Comparison of ENCODE assay signal across 17 cellular contexts in the genomic region with DNA sequence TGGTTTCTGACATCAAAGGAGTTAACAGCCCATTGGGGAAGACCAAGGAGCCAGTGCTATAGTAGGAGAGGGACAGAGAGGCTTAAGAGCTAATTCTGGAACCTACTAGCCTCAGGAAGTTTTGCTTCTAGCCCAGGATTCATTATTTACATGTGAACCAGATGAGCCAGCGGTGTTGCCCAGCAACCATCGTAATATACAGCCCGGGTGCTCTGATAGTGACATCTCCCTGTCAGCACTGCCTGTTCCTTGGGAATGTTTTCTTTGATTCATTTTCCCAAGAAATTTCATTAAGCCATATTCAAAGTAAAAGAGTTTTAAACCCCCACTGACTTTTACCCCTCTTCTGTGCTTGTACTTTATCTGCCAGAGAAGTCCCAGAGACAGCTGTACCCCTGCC.
A peak's percentile ranks its signal among the peaks of the same experiment; 100 is the strongest.
DNase-seq lines count a peak whose midpoint lies in the region; ATAC-seq and TF ChIP-seq lines count a peak whose summit lies in the region.
"Had no signal": no experiment of that assay in that cellular context is flagged by ENCODE, and none has a peak within 500 bp of the region (broad histone marks: within the 10 kb centered on the region; RNA-seq: fewer than 3 reads in every experiment).

No MANE protein-coding gene starts in this region.

- no peaks in the 10 kb centered on the region for H4K20me1 ChIP-seq in GM23248 (ENCODE audit: insufficient read depth)

- no peaks in the 10 kb centered on the region; the same call in none of the 2 replicates for H3F3A ChIP-seq in GM23248 (ENCODE audit: insufficient read depth)

- TF ChIP-seq POLR2A in ovary (IDR thresholded peaks at IDR 0.05), result no peak

- no peak overlapping the region for H3K9ac ChIP-seq in GM23248

- 0 out of 2 replicates have a peak overlapping the region, but pooled peaks have one; percentile 19 for H2AFZ ChIP-seq in GM23248

- no peak for TF ChIP-seq EP300 in ovary (IDR thresholded peaks at IDR 0.05)

- WGBS in GM23248 (ENCODE audit: low coverage in 1 of 2, low lambda C conversion rate in 2 of 2, missing lambda C conversion rate in 2 of 2), 2 experiments, result 9 to 18% methylated on average over 3 of the region's 3 CpGs
- 50 to 70% (median 52%) methylated on average over 3 of the region's 3 CpGs for WGBS in ovary, 3 donors

- no peak for ATAC-seq in left ventricle myocardium superior
- ATAC-seq in GM21737 (IDR thresholded peaks at IDR 0.05; ENCODE audit: unreplicated experiment), result no peak
- ATAC-seq: Panc1, psoas muscle had no signal

- intact Hi-C loops in left ventricle myocardium superior (cut with micrococcal nuclease) (loop anchor here (5.0 kb wide), 1 partner anchor 771 kb away; no protein-coding TSS in a partner anchor), ovary (cut with DNase I) (loop anchor here (5.0 to 10.0 kb wide), 7 partner anchors 178 to 776 kb away; partner anchors contain the start of gene SAXO1 (in 1 of the 4))

- TF ChIP-seq CTCF in AG10803 (conservative IDR thresholded peaks at IDR 0.05; ENCODE audit: low read length), result no peak
- no peak for TF ChIP-seq CTCF in ovary (IDR thresholded peaks at IDR 0.05)

- H3K27ac ChIP-seq in GM23248 (no peak overlapping the region), ovary (no peak overlapping the region)
- H3K27ac ChIP-seq: psoas muscle, suprapubic skin had no signal

- no peak overlapping the region for H3K4me2 ChIP-seq in GM23248 (ENCODE audit: unreplicated experiment)

- H3K79me2 ChIP-seq in GM23248 (ENCODE audit: insufficient read depth), result no peaks in the 10 kb centered on the region

- H3K27me3 ChIP-seq in GM23248 (replicated peaks; ENCODE audit: insufficient read depth) (no peaks in the 10 kb centered on the region), ovary (no peaks in the 10 kb centered on the region)
- H3K27me3 ChIP-seq: suprapubic skin had no signal

- peaks cover 16% of the 10 kb centered on the region for H3K4me1 ChIP-seq in GM23248 (ENCODE audit: insufficient read depth)
- no peaks in the 10 kb centered on the region for H3K4me1 ChIP-seq in ovary (ENCODE audit: insufficient read depth)
- H3K4me1 ChIP-seq: psoas muscle, suprapubic skin had no signal

- H3K9me2 ChIP-seq in GM23248 (ENCODE audit: insufficient read depth), result no peaks in the 10 kb centered on the region

- H3K4me3 ChIP-seq in AG10803 (ENCODE audit: low read length) (no peak overlapping the region), GM23248 (no peak overlapping the region), ovary (no peak overlapping the region)
- H3K4me3 ChIP-seq: psoas muscle, suprapubic skin had no signal

- peak; percentile 71 for DNase-seq in AG10803 (ENCODE audit: low read depth)
- peak; percentile 79 for DNase-seq in GM23248
- peak; percentile 18 for DNase-seq in SK-N-DZ (ENCODE audit: low spot score)
- DNase-seq in left ventricle myocardium superior, result peak; percentile 32
- no peak for DNase-seq in activated naive CD4-positive, alpha-beta T cell treated with Interleukin-2 at 50 U/mL for 16 hours
- DNase-seq in ovary, result no peak
- DNase-seq in stimulated activated CD8-positive, alpha-beta memory T cell treated with anti-CD3 and anti-CD28 coated beads, Interleukin-4, amount 100 ng/mL, for 48 hours, result no peak
- DNase-seq: activated B cell treated with CpG ODN at 0.5 μM for 24 hours; activated naive CD4-positive, alpha-beta T cell treated with anti-CD3 and anti-CD28 coated beads, Interleukin-2, amount 10 ng/mL, durations not matched to agents 7 days and 5 days; central memory CD4-positive, alpha-beta T cell; DND-41; islet precursor cell; NCI-H226; psoas muscle had no signal

- no peaks in the 10 kb centered on the region for H3K36me3 ChIP-seq in GM23248 (ENCODE audit: low read depth)
- H3K36me3 ChIP-seq in ovary, result no peaks in the 10 kb centered on the region
- H3K36me3 ChIP-seq: suprapubic skin had no signal

- in situ Hi-C loops in GM23248 (cut with MboI), result loop anchor here (10.0 to 25.0 kb wide), 3 partner anchors 181 to 758 kb away; no protein-coding TSS in a partner anchor

- H3K9me3 ChIP-seq in GM23248 (ENCODE audit: low read depth) (no peaks in the 10 kb centered on the region), ovary (no peaks in the 10 kb centered on the region)
- H3K9me3 ChIP-seq: psoas muscle, suprapubic skin had no signal

Comparison
In these comparisons a context has a peak if more than half of its experiments do, and no peak if none do; other contexts are left out.
1. DNase-seq: peak in AG10803 (single experiment), GM23248 (single experiment), SK-N-DZ (single experiment) and left ventricle myocardium superior (single experiment); none in activated naive CD4-positive, alpha-beta T cell treated with Interleukin-2 at 50 U/mL for 16 hours (single experiment), ovary (0 of 5) and stimulated activated CD8-positive, alpha-beta memory T cell treated with anti-CD3 and anti-CD28 coated beads, Interleukin-4, amount 100 ng/mL, for 48 hours (single experiment).